21 cellular contexts compared by ENCODE assay signal in the genomic region with DNA sequence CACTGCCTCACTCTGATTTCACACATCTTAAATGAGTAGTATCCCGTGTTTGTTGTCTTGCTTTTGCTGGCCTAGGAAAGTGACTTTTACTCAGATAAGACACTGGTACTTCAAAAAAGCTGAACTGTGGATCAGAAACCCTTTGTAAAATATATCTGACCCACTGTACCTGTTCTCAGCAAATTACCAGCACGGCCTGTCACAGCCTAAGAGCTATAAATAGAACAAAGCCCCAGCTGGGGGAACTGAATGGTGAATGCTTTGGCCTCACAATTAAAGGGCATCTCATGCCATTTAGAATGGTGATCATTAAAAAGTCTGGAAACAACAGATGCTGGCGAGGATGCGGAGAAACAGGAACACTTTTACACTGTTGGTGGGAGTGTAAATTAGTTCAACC.
A peak's percentile ranks its signal among the peaks of the same experiment; 100 is the strongest.
DNase-seq lines count a peak whose midpoint lies in the region; ATAC-seq and TF ChIP-seq lines count a peak whose summit lies in the region.
"Had no signal": no experiment of that assay in that cellular context is flagged by ENCODE, and none has a peak within 500 bp of the region (broad histone marks: within the 10 kb centered on the region; RNA-seq: fewer than 3 reads in every experiment).

No MANE protein-coding gene starts in this region.

- no peaks in the 10 kb centered on the region for H3K27me3 ChIP-seq in heart left ventricle
- H3K27me3 ChIP-seq in brain microvascular endothelial cell (replicated peaks): no peaks in the 10 kb centered on the region
- H3K27me3 ChIP-seq: MG63 had no signal

- ATAC-seq in heart left ventricle: peak in 3 of 4 donors; percentile 34 to 59 (median 47)
- no peak for ATAC-seq in left cardiac atrium
- no peak for ATAC-seq in stimulated activated effector memory CD8-positive, alpha-beta T cell treated with anti-CD3 and anti-CD28 coated beads, Interleukin-12 subunit alpha, Interleukin-12 subunit beta, amount 100 ng/mL, for 72 hours
- ATAC-seq: Panc1 had no signal

- 51 to 79% (median 60%) methylated on average over 4 of the region's 4 CpGs for WGBS in heart left ventricle, 4 donors

- DNase-seq in heart left ventricle (no peak), left cardiac atrium (no peak), HFFc6 (no peak), brain microvascular endothelial cell (no peak), hepatic stellate cell (ENCODE audit: low spot score) (no peak), NCI-H345 treated with DMSO at 0.1 percent for 48 hours (lab: John Stamatoyannopoulos, UW; ENCODE audit: unreplicated experiment) (no peak)
- no peak for DNase-seq in stimulated activated effector memory CD8-positive, alpha-beta T cell treated with anti-CD3 and anti-CD28 coated beads, Interleukin-12 subunit alpha, Interleukin-12 subunit beta, amount 100 ng/mL, for 72 hours (ENCODE audit: low spot score in 2 of 2)
- no peak for DNase-seq in activated CD8-positive, alpha-beta memory T cell treated with anti-CD3 and anti-CD28 coated beads, Interleukin-2, amount 50 U/mL, for 48 hours
- DNase-seq: 8988T, DMS 273 treated with DMSO at 0.1 percent for 48 hours, DND-41, Karpas-422, MG63, NCI-H1048, NCI-H1436, NCI-H1930, NCI-H446, NCI-H526 treated with DMSO at 0.1 percent for 48 hours had no signal

- in situ Hi-C loops in brain microvascular endothelial cell (cut with HindIII; ENCODE audit: low pct_ligation_motif_present, low sequenced_read_pairs): no loop called here

- no peak for TF ChIP-seq POLR2A in heart left ventricle (IDR thresholded peaks at IDR 0.05)

- H3K4me3 Mint-ChIP-seq in HFFc6: peak overlapping the region; percentile 28; the same call in 1 of the 2 replicates
- H3K4me3 Mint-ChIP-seq in stimulated activated effector memory CD8-positive, alpha-beta T cell treated with anti-CD3 and anti-CD28 coated beads, Interleukin-12 subunit alpha, Interleukin-12 subunit beta, amount 100 ng/mL, for 72 hours: no peak overlapping the region
- H3K4me3 Mint-ChIP-seq: B cell, IgD-negative memory B cell had no signal

- peaks cover 71% of the 10 kb centered on the region for H3K36me3 Mint-ChIP-seq in HFFc6 (ENCODE audit: low read depth)
- H3K36me3 Mint-ChIP-seq in stimulated activated effector memory CD8-positive, alpha-beta T cell treated with anti-CD3 and anti-CD28 coated beads, Interleukin-12 subunit alpha, Interleukin-12 subunit beta, amount 100 ng/mL, for 72 hours: peaks cover 53% of the 10 kb centered on the region

- peaks cover 1% of the 10 kb centered on the region; the same call in 1 of the 2 replicates for H3K27me3 Mint-ChIP-seq in HFFc6 (ENCODE audit: insufficient read depth)
- H3K27me3 Mint-ChIP-seq: B cell, IgD-negative memory B cell had no signal

- H3K4me1 Mint-ChIP-seq in HFFc6 (ENCODE audit: low read depth): peaks cover 84% of the 10 kb centered on the region
- H3K4me1 Mint-ChIP-seq in stimulated activated effector memory CD8-positive, alpha-beta T cell treated with anti-CD3 and anti-CD28 coated beads, Interleukin-12 subunit alpha, Interleukin-12 subunit beta, amount 100 ng/mL, for 72 hours: peaks cover 62% of the 10 kb centered on the region
- H3K4me1 Mint-ChIP-seq: B cell had no signal

- H3K9me3 Mint-ChIP-seq in HFFc6: no peaks in the 10 kb centered on the region
- no peaks in the 10 kb centered on the region for H3K9me3 Mint-ChIP-seq in stimulated activated effector memory CD8-positive, alpha-beta T cell treated with anti-CD3 and anti-CD28 coated beads, Interleukin-12 subunit alpha, Interleukin-12 subunit beta, amount 100 ng/mL, for 72 hours
- H3K9me3 Mint-ChIP-seq: IgD-negative memory B cell had no signal

- H3K27ac Mint-ChIP-seq in HFFc6: peak overlapping the region; percentile 90
- H3K27ac Mint-ChIP-seq in stimulated activated effector memory CD8-positive, alpha-beta T cell treated with anti-CD3 and anti-CD28 coated beads, Interleukin-12 subunit alpha, Interleukin-12 subunit beta, amount 100 ng/mL, for 72 hours: peak overlapping the region; percentile 73
- H3K27ac Mint-ChIP-seq: B cell, IgD-negative memory B cell had no signal

- no peak overlapping the region for H3K4me3 ChIP-seq in heart left ventricle
- H3K4me3 ChIP-seq in brain microvascular endothelial cell (ENCODE audit: low read depth, low read length): no peak overlapping the region
- H3K4me3 ChIP-seq: MG63 had no signal

- intact Hi-C loops in heart left ventricle (cut with DNase I) (no loop called here), left cardiac atrium (cut with DNase I) (no loop called here)

- H3K36me3 ChIP-seq in heart left ventricle (peaks cover 0 to 49% (median 26%) of the 10 kb centered on the region in 9 donors), brain microvascular endothelial cell (replicated peaks) (peaks cover 27% of the 10 kb centered on the region)

- peaks cover 0 to 29% (median 12%) of the 10 kb centered on the region in 12 donors for H3K4me1 ChIP-seq in heart left ventricle

- TF ChIP-seq CTCF in heart left ventricle (IDR thresholded peaks at IDR 0.05): no peak
- no peak for TF ChIP-seq CTCF in HFFc6 (IDR thresholded peaks at IDR 0.05)
- no peak for TF ChIP-seq CTCF in brain microvascular endothelial cell (IDR thresholded peaks at IDR 0.05; ENCODE audit: low read depth, low read length, missing control alignments)

- H3K27ac ChIP-seq in heart left ventricle: no peak overlapping the region
- peak overlapping the region; percentile 95 for H3K27ac ChIP-seq in brain microvascular endothelial cell

- H3K9me3 ChIP-seq in heart left ventricle: no peaks in the 10 kb centered on the region
- H3K9me3 ChIP-seq: MG63 had no signal

Comparison
In these comparisons a context has a peak if more than half of its experiments do, and no peak if none do; other contexts are left out.
1. ATAC-seq: peak in heart left ventricle (3 of 4); none in left cardiac atrium (0 of 2) and stimulated activated effector memory CD8-positive, alpha-beta T cell treated with anti-CD3 and anti-CD28 coated beads, Interleukin-12 subunit alpha, Interleukin-12 subunit beta, amount 100 ng/mL, for 72 hours (single experiment).